ENCODE assay signal across 9 cellular contexts in the genomic region with DNA sequence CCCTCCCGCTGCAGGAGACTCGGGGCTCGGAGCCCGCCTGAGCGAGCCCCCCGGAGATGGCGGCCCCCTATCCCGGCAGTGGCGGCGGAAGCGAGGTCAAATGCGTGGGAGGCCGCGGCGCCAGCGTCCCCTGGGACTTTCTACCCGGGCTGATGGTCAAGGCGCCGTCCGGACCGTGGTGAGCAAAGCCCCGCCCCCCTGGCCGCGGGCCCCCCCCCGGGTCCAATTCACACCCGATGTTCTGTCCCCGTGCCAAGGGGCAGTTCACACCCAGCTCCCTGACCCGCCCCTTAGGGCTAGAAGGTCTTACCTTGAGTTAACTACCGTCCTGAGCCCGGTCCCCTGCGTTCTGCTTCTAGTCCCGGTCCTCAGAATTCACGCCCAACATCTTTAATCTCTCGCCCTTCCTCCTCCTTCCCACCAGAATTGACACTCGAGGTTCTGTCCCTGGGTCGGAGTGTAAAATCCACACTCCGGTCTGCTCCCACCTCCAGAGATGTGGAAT. TPM values are rescaled to one million over a fixed set of nuclear protein-coding genes. Genes with fewer than 3 reads are reported as not detected.
DNase-seq lines count a peak whose midpoint lies in the region; ATAC-seq and TF ChIP-seq lines count a peak whose summit lies in the region.
"Had no signal": no experiment of that assay in that cellular context is flagged by ENCODE, and none has a peak within 500 bp of the region (broad histone marks: within the 10 kb centered on the region; RNA-seq: fewer than 3 reads in every experiment).

No MANE protein-coding gene starts in this region.

- no peak overlapping the region for H3K27ac ChIP-seq in SJSA1

- peaks cover 30% of the 10 kb centered on the region for H3K4me1 ChIP-seq in SJSA1 (replicated peaks)

- no peak for ATAC-seq in GM21423 (IDR thresholded peaks at IDR 0.05; ENCODE audit: unreplicated experiment)

- peak; percentile 68 for DNase-seq in GM13977 (ENCODE audit: low spot score)
- peak in 1 of 2 experiments; percentile 54 for DNase-seq in SJSA1 (ENCODE audit: low read depth in 1 of 2, low spot score in 2 of 2)
- peak in 1 of 2 donors; percentile 23 for DNase-seq in foreskin fibroblast
- no peak for DNase-seq in skeletal muscle cell (ENCODE audit: low read depth)
- no peak for DNase-seq in inferior parietal cortex (ENCODE audit: extremely low spot score)
- DNase-seq in activated T-helper 1 cell treated with anti-CD3 and anti-CD28 coated beads, Interleukin-12 subunit alpha, Interleukin-12 subunit beta, Interleukin-2, Interleukin-4 antibody, amounts not matched to agents 30 ng/mL and 10 ng/mL and 1 ng/mL, durations not matched to agents 14 hours and 24 hours and 36 hours (ENCODE audit: low spot score), result no peak
- no peak for DNase-seq in NCI-H526 (lab: John Stamatoyannopoulos, UW)
- DNase-seq: T-helper 9 cell had no signal

- no peak overlapping the region for H3K27ac Mint-ChIP-seq in activated T-helper 1 cell treated with anti-CD3 and anti-CD28 coated beads, Interleukin-12 subunit alpha, Interleukin-12 subunit beta, Interleukin-2, Interleukin-4 antibody, amounts not matched to agents 30 ng/mL and 10 ng/mL and 1 ng/mL, durations not matched to agents 14 hours and 24 hours and 36 hours

- H3K27me3 Mint-ChIP-seq in activated T-helper 1 cell treated with anti-CD3 and anti-CD28 coated beads, Interleukin-12 subunit alpha, Interleukin-12 subunit beta, Interleukin-2, Interleukin-4 antibody, amounts not matched to agents 30 ng/mL and 10 ng/mL and 1 ng/mL, durations not matched to agents 14 hours and 24 hours and 36 hours (ENCODE audit: insufficient read depth), result peaks cover 62% of the 10 kb centered on the region

- peaks cover 71% of the 10 kb centered on the region for H3K27me3 ChIP-seq in SJSA1 (replicated peaks)

- H3K4me3 Mint-ChIP-seq in activated T-helper 1 cell treated with anti-CD3 and anti-CD28 coated beads, Interleukin-12 subunit alpha, Interleukin-12 subunit beta, Interleukin-2, Interleukin-4 antibody, amounts not matched to agents 30 ng/mL and 10 ng/mL and 1 ng/mL, durations not matched to agents 14 hours and 24 hours and 36 hours, result no peak overlapping the region

- H3K4me1 Mint-ChIP-seq in activated T-helper 1 cell treated with anti-CD3 and anti-CD28 coated beads, Interleukin-12 subunit alpha, Interleukin-12 subunit beta, Interleukin-2, Interleukin-4 antibody, amounts not matched to agents 30 ng/mL and 10 ng/mL and 1 ng/mL, durations not matched to agents 14 hours and 24 hours and 36 hours (ENCODE audit: low read depth), result peaks cover 6% of the 10 kb centered on the region

- no peaks in the 10 kb centered on the region; the same call in 1 of the 2 replicates for H3K9me3 ChIP-seq in SJSA1 (replicated peaks)

- in situ Hi-C loops in GM13977 (cut with MboI; ENCODE audit: low pct_unique_long_range_greater_than_20kb, low sequenced_read_pairs, unreplicated experiment), result no loop called here

- no peaks in the 10 kb centered on the region for H3K36me3 ChIP-seq in SJSA1

- H3K9me3 Mint-ChIP-seq in activated T-helper 1 cell treated with anti-CD3 and anti-CD28 coated beads, Interleukin-12 subunit alpha, Interleukin-12 subunit beta, Interleukin-2, Interleukin-4 antibody, amounts not matched to agents 30 ng/mL and 10 ng/mL and 1 ng/mL, durations not matched to agents 14 hours and 24 hours and 36 hours, result no peaks in the 10 kb centered on the region

- H3K36me3 Mint-ChIP-seq in activated T-helper 1 cell treated with anti-CD3 and anti-CD28 coated beads, Interleukin-12 subunit alpha, Interleukin-12 subunit beta, Interleukin-2, Interleukin-4 antibody, amounts not matched to agents 30 ng/mL and 10 ng/mL and 1 ng/mL, durations not matched to agents 14 hours and 24 hours and 36 hours (ENCODE audit: low read depth), result peaks cover 1% of the 10 kb centered on the region

- H3K4me3 ChIP-seq in SJSA1 (peak overlapping the region; percentile 27), foreskin fibroblast (ENCODE audit: low read depth in 1 of 2, low read length in 2 of 2) (peak overlapping the region; percentile 20 to 42), skeletal muscle cell (ENCODE audit: low read depth, low read length) (peak overlapping the region; percentile 55)

- intact Hi-C loops in activated T-helper 1 cell treated with anti-CD3 and anti-CD28 coated beads, Interleukin-12 subunit alpha, Interleukin-12 subunit beta, Interleukin-2, Interleukin-4 antibody, amounts not matched to agents 30 ng/mL and 10 ng/mL and 1 ng/mL, durations not matched to agents 14 hours and 24 hours and 36 hours (cut with micrococcal nuclease), result no loop called here

- no peak for TF ChIP-seq CTCF in GM13977 (IDR thresholded peaks at IDR 0.05; ENCODE audit: extremely low read depth, insufficient read depth, missing control alignments)
- TF ChIP-seq CTCF in foreskin fibroblast (IDR thresholded peaks at IDR 0.05; ENCODE audit: low read depth, low read length), result no peak

RNA-seq across cellular contexts. Expression of a gene that starts 1.4 kb away (rescaled TPM):
- not detected in 2 replicates for total RNA-seq in SJSA1 (2014; rRNA removed; shearing (Covaris generic))
- total RNA-seq in activated T-helper 1 cell treated with anti-CD3 and anti-CD28 coated beads, Interleukin-12 subunit alpha, Interleukin-12 subunit beta, Interleukin-2, Interleukin-4 antibody, amounts not matched to agents 30 ng/mL and 10 ng/mL and 1 ng/mL, durations not matched to agents 14 hours and 24 hours and 36 hours, result 0.39 and 0.49 TPM in 2 replicates

RNA-seq across cellular contexts. Expression of a gene that starts 27.4 kb away (rescaled TPM):
- 66.3 and 129 TPM in 2 replicates for total RNA-seq in SJSA1 (2014; rRNA removed; shearing (Covaris generic))
- 51.0 and 52.1 TPM in 2 replicates for total RNA-seq in activated T-helper 1 cell treated with anti-CD3 and anti-CD28 coated beads, Interleukin-12 subunit alpha, Interleukin-12 subunit beta, Interleukin-2, Interleukin-4 antibody, amounts not matched to agents 30 ng/mL and 10 ng/mL and 1 ng/mL, durations not matched to agents 14 hours and 24 hours and 36 hours
